Comparison of ENCODE assay signal across 9 cellular contexts in genomic region chr2:202064206-202064880, GRCh38. TPM values are rescaled to one million over a fixed set of nuclear protein-coding genes. Genes with fewer than 3 reads are reported as not detected.
A peak's percentile ranks its signal among the peaks of the same experiment; 100 is the strongest.
DNase-seq lines count a peak whose midpoint lies in the region; ATAC-seq and TF ChIP-seq lines count a peak whose summit lies in the region.
"Had no signal": no experiment of that assay in that cellular context is flagged by ENCODE, and none has a peak within 500 bp of the region (broad histone marks: within the 10 kb centered on the region; RNA-seq: fewer than 3 reads in every experiment).

No MANE protein-coding gene starts in this region.

- BruUV-seq in Caco-2 (replicated peaks; lab: Mats Ljungman, UMichigan), result no TSS peak

- peak overlapping the region; percentile 9 for H3K4me3 ChIP-seq in astrocyte of the cerebellum (ENCODE audit: low read depth, low read length)
- H3K4me3 ChIP-seq in Caco-2 (ENCODE audit: low read depth, low read length), result no peak overlapping the region

- intact Hi-C loops in Right ventricle myocardium inferior (cut with DNase I), result no loop called here
- intact Hi-C loops in cardiac septum (cut with DNase I), result no loop called here
- intact Hi-C loops in Caco-2 (cut with micrococcal nuclease; ENCODE audit: unreplicated experiment), result no loop called here

- no peaks in the 10 kb centered on the region for H3K27me3 ChIP-seq in Caco-2 (replicated peaks; ENCODE audit: control insufficient read depth, insufficient read depth, low read length)

- CTCF ChIA-PET in Caco-2 (lab: Charles Lee), result interaction anchor here (0.7 kb wide), 1 partner anchor 114 kb away, joined by 3 read pairs; no protein-coding TSS in a partner anchor

- DNase-seq in Right ventricle myocardium inferior (ENCODE audit: missing footprints), result peak; percentile 48
- DNase-seq in cardiac septum (ENCODE audit: low spot score), result no peak
- peak; percentile 99 for DNase-seq in astrocyte of the cerebellum (ENCODE audit: low read depth)
- DNase-seq in islet precursor cell, result peak; percentile 82
- DNase-seq in type B pancreatic cell (ENCODE audit: extremely low spot score, unreplicated experiment), result no peak
- no peak for DNase-seq in activated CD8-positive, alpha-beta memory T cell treated with anti-CD3 and anti-CD28 coated beads, Interleukin-2, amount 50 U/mL, for 4 hours
- no peak for DNase-seq in DMS153 treated with DMSO at 0.1 percent for 48 hours (lab: John Stamatoyannopoulos, UW; ENCODE audit: unreplicated experiment)
- DNase-seq in Caco-2, result no peak
- DNase-seq: DND-41 had no signal

- H3K27ac Mint-ChIP-seq in type B pancreatic cell (peak overlapping the region; percentile 84), Caco-2 (ENCODE audit: unreplicated experiment) (no peak overlapping the region)

- H3K9me3 ChIP-seq in Caco-2, result no peaks in the 10 kb centered on the region

- TF ChIP-seq CTCF in astrocyte of the cerebellum (IDR thresholded peaks at IDR 0.05; ENCODE audit: low read depth, low read length, missing control alignments) (no peak), type B pancreatic cell (conservative IDR thresholded peaks at IDR 0.05) (no peak), Caco-2 (IDR thresholded peaks at IDR 0.05; ENCODE audit: insufficient read depth in 1 of 2, low read depth in 1 of 2, low read length in 1 of 2, severe bottlenecking in 1 of 2, unreplicated experiment in 1 of 2) (no peak)

- no peaks in the 10 kb centered on the region for H3K4me1 ChIP-seq in Caco-2

- peak; percentile 86 for ATAC-seq in Right ventricle myocardium inferior

- peaks cover 45% of the 10 kb centered on the region for H3K4me1 Mint-ChIP-seq in type B pancreatic cell (ENCODE audit: unreplicated experiment)
- H3K4me1 Mint-ChIP-seq in Caco-2 (ENCODE audit: low read depth, unreplicated experiment), result no peaks in the 10 kb centered on the region

- in situ Hi-C loops in astrocyte of the cerebellum (cut with HindIII; ENCODE audit: low sequenced_read_pairs), result no loop called here

- H3K4me3 Mint-ChIP-seq in type B pancreatic cell, result peak overlapping the region; percentile 71
- H3K4me3 Mint-ChIP-seq in Caco-2 (ENCODE audit: unreplicated experiment), result no peak overlapping the region

- H3K36me3 Mint-ChIP-seq in type B pancreatic cell (no peaks in the 10 kb centered on the region), Caco-2 (ENCODE audit: insufficient read depth, unreplicated experiment) (no peaks in the 10 kb centered on the region)

- POLR2A ChIA-PET in Caco-2 (lab: Charles Lee), result interaction anchor here (0.6 kb wide), 1 partner anchor 29 kb away, joined by 3 read pairs; no protein-coding TSS in a partner anchor

- H3K9me3 Mint-ChIP-seq in type B pancreatic cell (peaks cover 3% of the 10 kb centered on the region), Caco-2 (ENCODE audit: unreplicated experiment) (no peaks in the 10 kb centered on the region)

- H3K36me3 ChIP-seq in Caco-2 (ENCODE audit: control insufficient read depth, insufficient read depth, low read length), result no peaks in the 10 kb centered on the region

- H3K27me3 Mint-ChIP-seq in type B pancreatic cell, result no peaks in the 10 kb centered on the region
- H3K27me3 Mint-ChIP-seq in Caco-2 (ENCODE audit: insufficient read depth, unreplicated experiment), result no peaks in the 10 kb centered on the region

RNA-seq across cellular contexts. Expression of gene KIAA2012, which starts 8.7 kb away (rescaled TPM):
- not detected for total RNA-seq in Right ventricle myocardium inferior
- total RNA-seq in cardiac septum, result not detected
- 0.12 and 1.3 TPM in 2 replicates for total RNA-seq in type B pancreatic cell (ENCODE audit: low replicate concordance)
- total RNA-seq in Caco-2 (2022), result 0.27 and 0.37 TPM in 2 replicates

RNA-seq across cellular contexts. Expression of gene FZD7, which starts 30.7 kb away (rescaled TPM):
- 24.2 TPM for total RNA-seq in Right ventricle myocardium inferior
- 34.7 TPM for total RNA-seq in cardiac septum
- 50.0 and 68.6 TPM in 2 replicates for total RNA-seq in type B pancreatic cell (ENCODE audit: low replicate concordance)
- total RNA-seq in Caco-2 (2022), result 40.4 and 41.4 TPM in 2 replicates

Comparison
In these comparisons a context has a peak if more than half of its experiments do, and no peak if none do; other contexts are left out.
1. DNase-seq: peak in Right ventricle myocardium inferior (single experiment), astrocyte of the cerebellum (single experiment) and islet precursor cell (single experiment); none in cardiac septum (single experiment), type B pancreatic cell (single experiment), activated CD8-positive, alpha-beta memory T cell treated with anti-CD3 and anti-CD28 coated beads, Interleukin-2, amount 50 U/mL, for 4 hours (single experiment), DMS153 treated with DMSO at 0.1 percent for 48 hours (single experiment) and Caco-2 (0 of 2).